In the genomic region with DNA sequence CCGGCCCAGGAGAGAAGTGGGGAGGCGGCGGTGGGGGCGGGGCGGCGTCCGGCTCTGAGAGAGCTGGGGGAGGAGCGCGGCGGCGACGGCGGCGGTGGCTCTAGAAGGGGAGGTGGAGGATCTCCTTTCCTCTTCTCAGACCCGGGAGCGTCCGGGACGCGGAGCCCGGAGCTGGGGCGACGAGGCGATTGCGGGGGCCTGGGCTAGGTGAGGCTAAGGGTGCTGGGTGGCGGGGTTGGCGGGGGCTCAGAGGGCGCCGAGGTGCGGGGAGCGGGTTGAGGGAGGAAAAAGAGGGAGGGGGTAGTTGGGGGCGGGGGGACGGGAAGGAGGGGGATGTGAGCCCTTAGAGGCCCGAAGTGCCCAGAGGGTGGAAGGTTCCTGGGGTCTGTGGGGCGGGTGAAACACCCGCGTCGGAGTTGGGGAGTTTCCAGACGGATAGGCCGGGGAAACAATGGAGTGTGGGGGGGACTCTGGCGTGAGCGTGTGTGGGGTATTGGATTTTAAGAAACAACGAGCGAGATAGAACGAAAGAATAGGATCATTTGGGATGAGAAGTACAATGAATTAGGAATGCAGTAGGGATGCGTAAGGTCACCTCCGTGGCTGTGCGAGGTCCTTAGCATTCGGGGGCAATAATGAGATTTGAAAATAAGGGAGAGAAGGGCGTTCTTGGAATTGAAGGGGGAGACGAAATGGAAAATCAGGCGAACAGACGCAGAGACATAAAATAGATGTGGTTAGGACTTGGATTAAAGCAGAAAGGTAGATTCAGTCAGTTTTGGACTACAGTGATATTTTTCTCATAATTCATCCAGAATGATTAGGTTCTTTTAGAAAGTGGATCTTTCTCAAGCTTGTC, we compare ENCODE assay signal across 8 cellular contexts. TPM values are rescaled to one million over a fixed set of nuclear protein-coding genes. Genes with fewer than 3 reads are reported as not detected.
DNase-seq lines count a peak whose midpoint lies in the region; ATAC-seq and TF ChIP-seq lines count a peak whose summit lies in the region.

A gene (plus strand): TSS at position 82 of the 859 bp plus-strand sequence. CDS start 93,551 bp downstream, outside the sequence.

- under 1% methylated on average over 52 of the region's 52 CpGs for WGBS in urinary bladder

- H3K36me3 ChIP-seq in mucosa of descending colon (ENCODE audit: low read depth) (no peaks in the 10 kb centered on the region), urinary bladder (ENCODE audit: insufficient read depth) (no peaks in the 10 kb centered on the region)

- peak; percentile 78 for TF ChIP-seq POLR2A in GM19099 (IDR thresholded peaks at IDR 0.05; ENCODE audit: extremely low read depth, insufficient read length, low read depth)

- H3K4me1 Mint-ChIP-seq in effector memory CD8-positive, alpha-beta T cell (ENCODE audit: low read depth in 2 of 2): peaks cover 12 to 19% of the 10 kb centered on the region in 2 donors

- no peaks in the 10 kb centered on the region for H3K27me3 Mint-ChIP-seq in effector memory CD8-positive, alpha-beta T cell

- peak within 1 kb of the TSS; percentile 87 for H3K27ac ChIP-seq in urinary bladder (ENCODE audit: low read depth)

- H3K4me1 ChIP-seq in mucosa of descending colon (ENCODE audit: low read depth) (peaks cover 5% of the 10 kb centered on the region), urinary bladder (ENCODE audit: insufficient read depth) (peaks cover 2% of the 10 kb centered on the region)

- intact Hi-C loops in mucosa of descending colon (cut with DNase I, micrococcal nuclease): no loop called here

- ATAC-seq in effector memory CD8-positive, alpha-beta T cell (replicated peaks): no peak
- peak; percentile 7 for ATAC-seq in mucosa of descending colon
- no peak for ATAC-seq in GM18519 (IDR thresholded peaks at IDR 0.05; ENCODE audit: low FRiP score, unreplicated experiment)

- H3K4me3 ChIP-seq in mucosa of descending colon: peak within 1 kb of the TSS; percentile 62
- H3K4me3 ChIP-seq in urinary bladder (ENCODE audit: low read depth, low read length): peak within 1 kb of the TSS; percentile 71

- peaks cover 12% of the 10 kb centered on the region for H3K36me3 Mint-ChIP-seq in effector memory CD8-positive, alpha-beta T cell (ENCODE audit: insufficient read depth)

- no peaks in the 10 kb centered on the region for H3K9me3 Mint-ChIP-seq in effector memory CD8-positive, alpha-beta T cell

- H3K27ac Mint-ChIP-seq in effector memory CD8-positive, alpha-beta T cell: peak within 1 kb of the TSS; percentile 56 to 94

- DNase-seq in Ammon's horn (ENCODE audit: low spot score) (peak; percentile 18), RKO (ENCODE audit: low spot score) (peak; percentile 46), mucosa of descending colon (peak in 2 of 3 donors; percentile 94 to 96), activated gamma-delta T cell treated with Interleukin-2 at 50 U/mL for 16 hours (no peak)
- no peak for DNase-seq in effector memory CD8-positive, alpha-beta T cell

- TF ChIP-seq CTCF in mucosa of descending colon (IDR thresholded peaks at IDR 0.05): no peak

- no peaks in the 10 kb centered on the region for H3K9me3 ChIP-seq in mucosa of descending colon

- peak within 1 kb of the TSS; percentile 73 to 95 for H3K4me3 Mint-ChIP-seq in effector memory CD8-positive, alpha-beta T cell

RNA-seq across cellular contexts. Expression of the gene that starts here (rescaled TPM):
- total RNA-seq in mucosa of descending colon (10 to 100 TPM; 15.0 to 19.8 (median 18.3) TPM), urinary bladder (52.8 TPM)
- 11.5 TPM for polyA plus RNA-seq in urinary bladder

Comparison
In these comparisons a context has a peak if more than half of its experiments do, and no peak if none do; other contexts are left out.
1. DNase-seq: peak in Ammon's horn (single experiment), RKO (single experiment) and mucosa of descending colon (2 of 3); none in effector memory CD8-positive, alpha-beta T cell (0 of 3) and activated gamma-delta T cell treated with Interleukin-2 at 50 U/mL for 16 hours (single experiment).